In the genomic region with DNA sequence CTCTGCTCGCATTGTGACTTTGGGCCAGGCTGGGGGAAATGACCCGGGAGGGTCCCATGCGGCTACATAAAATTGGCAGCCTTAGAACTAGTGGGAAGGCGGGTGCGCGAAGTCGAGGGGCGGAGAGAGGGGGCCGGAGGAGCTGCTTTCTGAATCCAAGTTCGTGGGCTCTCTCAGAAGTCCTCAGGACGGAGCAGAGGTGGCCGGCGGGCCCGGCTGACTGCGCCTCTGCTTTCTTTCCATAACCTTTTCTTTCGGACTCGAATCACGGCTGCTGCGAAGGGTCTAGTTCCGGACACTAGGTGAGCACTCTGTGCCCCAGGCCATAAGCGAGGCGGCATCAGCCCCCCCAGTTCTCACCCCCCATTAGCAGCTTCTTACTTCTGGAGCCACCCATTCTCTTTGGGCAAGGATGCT, we compare ENCODE assay signal across 8 cellular contexts. TPM values are rescaled to one million over a fixed set of nuclear protein-coding genes. Genes with fewer than 3 reads are reported as not detected.
DNase-seq lines count a peak whose midpoint lies in the region; ATAC-seq, FAIRE-seq and TF ChIP-seq lines count a peak whose summit lies in the region.

A gene with protein sequence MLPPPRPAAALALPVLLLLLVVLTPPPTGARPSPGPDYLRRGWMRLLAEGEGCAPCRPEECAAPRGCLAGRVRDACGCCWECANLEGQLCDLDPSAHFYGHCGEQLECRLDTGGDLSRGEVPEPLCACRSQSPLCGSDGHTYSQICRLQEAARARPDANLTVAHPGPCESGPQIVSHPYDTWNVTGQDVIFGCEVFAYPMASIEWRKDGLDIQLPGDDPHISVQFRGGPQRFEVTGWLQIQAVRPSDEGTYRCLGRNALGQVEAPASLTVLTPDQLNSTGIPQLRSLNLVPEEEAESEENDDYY (plus strand): TSS at position 176 of the 417 bp plus-strand sequence. CDS start 604 bp downstream, outside the sequence.

- H3K4me1 Mint-ChIP-seq in activated CD4-positive, alpha-beta T cell treated with anti-CD3 and anti-CD28 coated beads, Interleukin-2, amount 10 ng/mL, durations not matched to agents 24 days and 14 days, result peaks cover 35% of the 10 kb centered on the region

- H3K27me3 ChIP-seq in left lung (peaks cover 0 to 59% of the 10 kb centered on the region in 2 donors), tibial artery (no peaks in the 10 kb centered on the region)

- no peaks in the 10 kb centered on the region for H3K9me3 Mint-ChIP-seq in activated CD4-positive, alpha-beta T cell treated with anti-CD3 and anti-CD28 coated beads, Interleukin-2, amount 10 ng/mL, durations not matched to agents 24 days and 14 days

- peak within 1 kb of the TSS; percentile 96 for H3K27ac Mint-ChIP-seq in activated CD4-positive, alpha-beta T cell treated with anti-CD3 and anti-CD28 coated beads, Interleukin-2, amount 10 ng/mL, durations not matched to agents 24 days and 14 days

- H3K27me3 Mint-ChIP-seq in activated CD4-positive, alpha-beta T cell treated with anti-CD3 and anti-CD28 coated beads, Interleukin-2, amount 10 ng/mL, durations not matched to agents 24 days and 14 days, result peaks cover 40% of the 10 kb centered on the region

- no peak for FAIRE-seq in D721Med (lab: Jason Lieb, UNC)

- H3K9me3 ChIP-seq in left lung, result no peaks in the 10 kb centered on the region
- no peaks in the 10 kb centered on the region for H3K9me3 ChIP-seq in tibial artery

- peaks cover 1% of the 10 kb centered on the region for H3K36me3 Mint-ChIP-seq in activated CD4-positive, alpha-beta T cell treated with anti-CD3 and anti-CD28 coated beads, Interleukin-2, amount 10 ng/mL, durations not matched to agents 24 days and 14 days (ENCODE audit: low read depth)

- peak within 1 kb of the TSS; percentile 84 for H3K4me3 Mint-ChIP-seq in activated CD4-positive, alpha-beta T cell treated with anti-CD3 and anti-CD28 coated beads, Interleukin-2, amount 10 ng/mL, durations not matched to agents 24 days and 14 days

- H3K4me1 ChIP-seq in left lung (peaks cover 28 to 63% of the 10 kb centered on the region in 2 donors), tibial artery (peaks cover 5 to 58% (median 43%) of the 10 kb centered on the region in 4 donors)

- DNase-seq in activated CD4-positive, alpha-beta T cell treated with anti-CD3 and anti-CD28 coated beads, Interleukin-2, amount 10 ng/mL, durations not matched to agents 24 days and 14 days, result peak; percentile 62
- no peak for DNase-seq in activated CD4-positive, alpha-beta T cell treated with anti-CD3 and anti-CD28 coated beads, Interleukin-2, amount 50 U/mL, for 48 hours
- DNase-seq in left lung (no peak), tibial artery (no peak), NCI-H526 treated with DMSO at 0.1 percent for 48 hours (lab: John Stamatoyannopoulos, UW) (no peak), D721Med (ENCODE audit: insufficient read length, low spot score) (no peak), NCI-H446 (lab: John Stamatoyannopoulos, UW) (no peak)

- H3K4me3 ChIP-seq in left lung, result peak within 1 kb of the TSS; percentile 59 to 77
- peak within 1 kb of the TSS; percentile 65 to 85 for H3K4me3 ChIP-seq in tibial artery

- TF ChIP-seq CTCF in left lung (IDR thresholded peaks at IDR 0.05) (no peak), tibial artery (IDR thresholded peaks at IDR 0.05) (no peak), D721Med (IDR thresholded peaks at IDR 0.05; ENCODE audit: insufficient read depth, missing control alignments) (no peak)

- ATAC-seq in left lung, result no peak

- H3K36me3 ChIP-seq in left lung, result no peaks in the 10 kb centered on the region
- H3K36me3 ChIP-seq in tibial artery, result no peaks in the 10 kb centered on the region

- H3K27ac ChIP-seq in angular gyrus (ENCODE audit: low read depth, low read length) (peak within 1 kb of the TSS; percentile 98), left lung (peak within 1 kb of the TSS; percentile 93 to 98), tibial artery (peak within 1 kb of the TSS; percentile 95 to 97)

- intact Hi-C loops in activated CD4-positive, alpha-beta T cell treated with anti-CD3 and anti-CD28 coated beads, Interleukin-2, amount 10 ng/mL, durations not matched to agents 24 days and 14 days (cut with micrococcal nuclease), result loop anchor here (5.0 to 10.0 kb wide), 3 partner anchors 80 to 1440 kb away; a partner anchor contains a TSS
- intact Hi-C loops in left lung (cut with DNase I) (no loop called here), tibial artery (cut with DNase I; ENCODE audit: low total_unique reads) (loop anchor here (10.0 kb wide), 1 partner anchor 993 kb away; a partner anchor contains a TSS)

RNA-seq across cellular contexts. Expression of the gene that starts here (rescaled TPM):
- total RNA-seq in activated CD4-positive, alpha-beta T cell treated with anti-CD3 and anti-CD28 coated beads, Interleukin-2, amount 10 ng/mL, durations not matched to agents 24 days and 14 days, result 0.78 and 0.79 TPM in 2 replicates
- 10 to 100 TPM in 1 of 2 donors, 1 to 10 TPM in 1; 7.1 to 12.0 TPM for total RNA-seq in left lung

Comparison
In these comparisons a context has a peak if more than half of its experiments do, and no peak if none do; other contexts are left out.
1. Peak in DNase-seq in activated CD4-positive, alpha-beta T cell treated with anti-CD3 and anti-CD28 coated beads, Interleukin-2, amount 10 ng/mL, durations not matched to agents 24 days and 14 days; RNA of the gene not detected or under 1 TPM.
2. intact Hi-C loops: an anchor here in activated CD4-positive, alpha-beta T cell treated with anti-CD3 and anti-CD28 coated beads, Interleukin-2, amount 10 ng/mL, durations not matched to agents 24 days and 14 days (5.0 to 10.0 kb wide) and tibial artery (10.0 kb wide); none called in left lung.